ENCODE assay signal across 1 cellular context in the genomic region with DNA sequence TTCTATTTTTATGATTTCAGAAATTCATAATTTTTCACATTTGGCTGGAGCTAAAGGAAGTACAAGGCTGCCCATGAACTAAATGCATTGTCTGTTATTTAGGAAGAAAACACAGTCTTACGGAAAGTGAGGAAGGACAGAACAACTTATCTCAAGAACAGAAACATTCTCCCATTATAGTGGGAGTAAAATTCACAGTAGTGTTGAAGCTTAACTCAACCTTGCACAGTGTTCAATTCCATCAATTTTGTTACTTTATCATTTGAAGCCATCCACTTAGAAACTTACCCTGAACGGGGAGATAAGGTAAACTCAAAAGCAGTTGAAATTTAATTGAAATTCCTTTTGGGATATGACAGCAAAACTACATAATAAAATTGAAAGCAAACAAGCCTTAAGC.
A peak's percentile ranks its signal among the peaks of the same experiment; 100 is the strongest.
TF ChIP-seq lines count a peak whose summit lies in the region.

No MANE protein-coding gene starts in this region.

TF ChIP-seq in K562, 482 proteins besides CTCF, POLR2A, EP300 and RAD21 (continued from another document):
- TF ChIP-seq, protein P1, sequence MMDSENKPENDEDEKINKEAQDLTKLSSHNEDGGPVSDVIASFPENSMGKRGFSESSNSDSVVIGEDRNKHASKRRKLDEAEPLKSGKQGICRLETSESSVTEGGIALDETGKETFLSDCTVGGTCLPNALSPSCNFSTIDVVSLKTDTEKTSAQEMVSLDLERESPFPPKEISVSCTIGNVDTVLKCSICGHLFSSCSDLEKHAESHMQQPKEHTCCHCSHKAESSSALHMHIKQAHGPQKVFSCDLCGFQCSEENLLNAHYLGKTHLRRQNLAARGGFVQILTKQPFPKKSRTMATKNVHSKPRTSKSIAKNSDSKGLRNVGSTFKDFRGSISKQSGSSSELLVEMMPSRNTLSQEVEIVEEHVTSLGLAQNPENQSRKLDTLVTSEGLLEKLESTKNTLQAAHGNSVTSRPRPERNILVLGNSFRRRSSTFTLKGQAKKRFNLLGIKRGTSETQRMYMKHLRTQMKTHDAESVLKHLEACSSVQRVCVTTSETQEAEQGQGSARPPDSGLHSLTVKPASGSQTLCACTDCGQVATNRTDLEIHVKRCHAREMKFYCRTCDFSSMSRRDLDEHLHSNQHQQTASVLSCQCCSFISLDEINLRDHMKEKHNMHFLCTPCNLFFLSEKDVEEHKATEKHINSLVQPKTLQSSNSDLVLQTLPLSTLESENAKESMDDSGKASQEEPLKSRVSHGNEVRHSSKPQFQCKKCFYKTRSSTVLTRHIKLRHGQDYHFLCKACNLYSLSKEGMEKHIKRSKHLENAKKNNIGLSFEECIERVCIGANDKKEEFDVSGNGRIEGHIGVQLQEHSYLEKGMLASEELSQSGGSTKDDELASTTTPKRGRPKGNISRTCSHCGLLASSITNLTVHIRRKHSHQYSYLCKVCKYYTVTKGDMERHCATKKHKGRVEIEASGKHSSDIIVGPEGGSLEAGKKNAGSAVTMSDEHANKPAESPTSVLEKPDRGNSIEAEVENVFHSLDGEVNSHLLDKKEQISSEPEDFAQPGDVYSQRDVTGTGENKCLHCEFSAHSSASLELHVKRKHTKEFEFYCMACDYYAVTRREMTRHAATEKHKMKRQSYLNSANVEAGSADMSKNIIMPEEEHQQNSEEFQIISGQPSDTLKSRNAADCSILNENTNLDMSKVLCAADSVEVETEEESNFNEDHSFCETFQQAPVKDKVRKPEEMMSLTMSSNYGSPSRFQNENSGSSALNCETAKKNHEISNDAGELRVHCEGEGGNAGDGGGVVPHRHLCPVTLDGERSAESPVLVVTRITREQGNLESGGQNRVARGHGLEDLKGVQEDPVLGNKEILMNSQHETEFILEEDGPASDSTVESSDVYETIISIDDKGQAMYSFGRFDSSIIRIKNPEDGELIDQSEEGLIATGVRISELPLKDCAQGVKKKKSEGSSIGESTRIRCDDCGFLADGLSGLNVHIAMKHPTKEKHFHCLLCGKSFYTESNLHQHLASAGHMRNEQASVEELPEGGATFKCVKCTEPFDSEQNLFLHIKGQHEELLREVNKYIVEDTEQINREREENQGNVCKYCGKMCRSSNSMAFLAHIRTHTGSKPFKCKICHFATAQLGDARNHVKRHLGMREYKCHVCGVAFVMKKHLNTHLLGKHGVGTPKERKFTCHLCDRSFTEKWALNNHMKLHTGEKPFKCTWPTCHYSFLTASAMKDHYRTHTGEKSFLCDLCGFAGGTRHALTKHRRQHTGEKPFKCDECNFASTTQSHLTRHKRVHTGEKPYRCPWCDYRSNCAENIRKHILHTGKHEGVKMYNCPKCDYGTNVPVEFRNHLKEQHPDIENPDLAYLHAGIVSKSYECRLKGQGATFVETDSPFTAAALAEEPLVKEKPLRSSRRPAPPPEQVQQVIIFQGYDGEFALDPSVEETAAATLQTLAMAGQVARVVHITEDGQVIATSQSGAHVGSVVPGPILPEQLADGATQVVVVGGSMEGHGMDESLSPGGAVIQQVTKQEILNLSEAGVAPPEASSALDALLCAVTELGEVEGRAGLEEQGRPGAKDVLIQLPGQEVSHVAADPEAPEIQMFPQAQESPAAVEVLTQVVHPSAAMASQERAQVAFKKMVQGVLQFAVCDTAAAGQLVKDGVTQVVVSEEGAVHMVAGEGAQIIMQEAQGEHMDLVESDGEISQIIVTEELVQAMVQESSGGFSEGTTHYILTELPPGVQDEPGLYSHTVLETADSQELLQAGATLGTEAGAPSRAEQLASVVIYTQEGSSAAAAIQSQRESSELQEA (IDR thresholded peaks at IDR 0.05; ENCODE audit: low read depth): peak; percentile 76
- TF ChIP-seq PTRF (tag; IDR thresholded peaks at IDR 0.05) (no peak), ZNF212 (CRISPR knock-in tag; IDR thresholded peaks at IDR 0.05) (no peak), CBFA2T2 (conservative IDR thresholded peaks at IDR 0.05) (peak; percentile 64), NONO (IDR thresholded peaks at IDR 0.05; ENCODE audit: low read depth in 2 of 2, low read length in 1 of 2) (no peak), TEAD4 (IDR thresholded peaks at IDR 0.05; ENCODE audit: low read length) (peak; percentile 64; the same call in 1 of the 2 replicates), TEAD4 (CRISPR knock-in tag; IDR thresholded peaks at IDR 0.05; ENCODE audit: borderline replicate concordance) (no peak), TSC22D4 (tag; IDR thresholded peaks at IDR 0.05) (no peak)
- TF ChIP-seq, protein P2, sequence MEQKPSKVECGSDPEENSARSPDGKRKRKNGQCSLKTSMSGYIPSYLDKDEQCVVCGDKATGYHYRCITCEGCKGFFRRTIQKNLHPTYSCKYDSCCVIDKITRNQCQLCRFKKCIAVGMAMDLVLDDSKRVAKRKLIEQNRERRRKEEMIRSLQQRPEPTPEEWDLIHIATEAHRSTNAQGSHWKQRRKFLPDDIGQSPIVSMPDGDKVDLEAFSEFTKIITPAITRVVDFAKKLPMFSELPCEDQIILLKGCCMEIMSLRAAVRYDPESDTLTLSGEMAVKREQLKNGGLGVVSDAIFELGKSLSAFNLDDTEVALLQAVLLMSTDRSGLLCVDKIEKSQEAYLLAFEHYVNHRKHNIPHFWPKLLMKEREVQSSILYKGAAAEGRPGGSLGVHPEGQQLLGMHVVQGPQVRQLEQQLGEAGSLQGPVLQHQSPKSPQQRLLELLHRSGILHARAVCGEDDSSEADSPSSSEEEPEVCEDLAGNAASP (IDR thresholded peaks at IDR 0.05): no peak
